ENCODE assay signal across 20 cellular contexts in genomic region chr13:44867825-44868224, GRCh38.
DNase-seq lines count a peak whose midpoint lies in the region; ATAC-seq and TF ChIP-seq lines count a peak whose summit lies in the region.
"Had no signal": no experiment of that assay in that cellular context is flagged by ENCODE, and none has a peak within 500 bp of the region (broad histone marks: within the 10 kb centered on the region; RNA-seq: fewer than 3 reads in every experiment).

No MANE protein-coding gene starts in this region.

- H3K9me3 ChIP-seq in testis = no peaks in the 10 kb centered on the region
- H3K9me3 ChIP-seq: Peyer's patch had no signal

- 65% methylated on average over 9 of the region's 9 CpGs for WGBS in testis, 2 donors

- no peak for TF ChIP-seq POLR2A in testis (IDR thresholded peaks at IDR 0.05)

- no peak overlapping the region for H3K4me3 ChIP-seq in choroid plexus epithelial cell (ENCODE audit: low read depth, low read length)
- no peak overlapping the region for H3K4me3 ChIP-seq in fibroblast of pulmonary artery (replicated peaks; ENCODE audit: low read depth, low read length)
- H3K4me3 ChIP-seq in testis = no peak overlapping the region
- H3K4me3 ChIP-seq: Peyer's patch had no signal

- peak; percentile 83 for ATAC-seq in left lobe of liver
- ATAC-seq in HG02678 (IDR thresholded peaks at IDR 0.05; ENCODE audit: unreplicated experiment) = no peak
- ATAC-seq: HCT116 had no signal

- DNase-seq in choroid plexus epithelial cell (ENCODE audit: low read depth) = peak; percentile 51
- DNase-seq in fibroblast of pulmonary artery (ENCODE audit: low read depth) = peak; percentile 34
- no peak for DNase-seq in left lobe of liver (ENCODE audit: low spot score)
- peak; percentile 33 for DNase-seq in testis
- DNase-seq in activated naive CD4-positive, alpha-beta T cell treated with Interleukin-2 at 50 U/mL for 16 hours = no peak
- DNase-seq in caudate nucleus (lab: John Stamatoyannopoulos, UW) = no peak
- DNase-seq: ACHN, AML-193, DMS79, GOT3, NCI-H1092, NCI-H146, NCI-H2081, NCI-H2171 treated with DMSO at 0.1 percent for 48 hours, NCI-H446, NCI-H69, Peyer's patch had no signal

- no peaks in the 10 kb centered on the region for H3K36me3 ChIP-seq in testis (ENCODE audit: low read depth, missing control alignments)
- H3K36me3 ChIP-seq: Peyer's patch had no signal

- peak overlapping the region in 1 of 2 donors; percentile 21 for H3K27ac ChIP-seq in testis
- H3K27ac ChIP-seq in caudate nucleus (ENCODE audit: low read depth, low read length) = no peak overlapping the region
- H3K27ac ChIP-seq: C4-2B, Peyer's patch had no signal

- TF ChIP-seq CTCF in choroid plexus epithelial cell (conservative IDR thresholded peaks at IDR 0.05; ENCODE audit: low read depth, low read length) = no peak
- no peak for TF ChIP-seq CTCF in fibroblast of pulmonary artery (IDR thresholded peaks at IDR 0.05; ENCODE audit: low read length, missing control alignments)
- TF ChIP-seq CTCF in testis (IDR thresholded peaks at IDR 0.05) = no peak

- H3K27me3 ChIP-seq in testis = no peaks in the 10 kb centered on the region
- H3K27me3 ChIP-seq: Peyer's patch had no signal

- H3K4me1 ChIP-seq in testis = peaks cover 4% of the 10 kb centered on the region
- H3K4me1 ChIP-seq: Peyer's patch had no signal

- intact Hi-C loops in testis (cut with DNase I; ENCODE audit: low total_unique reads) = no loop called here

Comparison
In these comparisons a context has a peak if more than half of its experiments do, and no peak if none do; other contexts are left out.
1. DNase-seq: peak in choroid plexus epithelial cell (single experiment), fibroblast of pulmonary artery (single experiment) and testis (single experiment); none in left lobe of liver (single experiment), activated naive CD4-positive, alpha-beta T cell treated with Interleukin-2 at 50 U/mL for 16 hours (single experiment) and caudate nucleus (0 of 61).